Comparison of ENCODE assay signal across 21 cellular contexts in the genomic region with DNA sequence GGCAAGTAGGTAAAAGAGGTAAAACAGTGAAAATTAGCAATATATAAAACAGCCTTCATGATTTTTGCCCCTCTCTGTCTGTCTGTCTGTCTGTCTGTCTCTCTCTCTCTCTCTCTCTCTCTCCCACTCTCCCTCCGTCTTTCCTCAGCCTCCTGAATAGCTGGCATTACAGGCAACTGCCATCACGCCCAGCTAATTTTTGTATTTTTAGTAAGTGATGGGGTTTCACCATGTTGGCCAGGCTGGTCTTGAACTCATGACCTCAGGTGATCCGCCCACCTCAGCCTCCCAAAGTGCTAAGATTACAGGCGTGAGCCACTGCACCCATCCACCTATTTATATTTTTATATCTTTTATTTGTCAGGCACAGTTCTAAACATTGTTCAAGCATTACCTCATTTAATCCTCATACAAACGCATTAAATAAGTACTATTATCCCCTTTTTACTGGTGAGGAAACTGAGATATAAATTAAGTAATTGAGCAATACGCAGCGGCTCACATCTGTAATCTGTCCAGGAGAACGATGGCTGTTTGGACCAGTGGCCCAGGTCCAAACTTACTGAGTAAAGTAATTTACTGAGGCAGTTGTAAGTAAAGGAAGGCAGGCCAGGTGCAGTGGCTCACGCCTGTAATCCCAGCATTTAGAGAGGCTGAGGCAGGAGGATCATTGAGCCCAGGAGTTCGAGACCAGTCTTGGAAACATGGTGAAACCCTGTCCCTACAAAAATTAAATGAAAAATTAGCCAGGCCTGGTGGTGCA.
DNase-seq lines count a peak whose midpoint lies in the region; ATAC-seq and TF ChIP-seq lines count a peak whose summit lies in the region.
"Had no signal": no experiment of that assay in that cellular context is flagged by ENCODE, and none has a peak within 500 bp of the region (broad histone marks: within the 10 kb centered on the region; RNA-seq: fewer than 3 reads in every experiment).

No MANE protein-coding gene starts in this region.

- CTCF ChIA-PET in activated naive CD4-positive, alpha-beta T cell treated with anti-CD3 and anti-CD28 coated beads for 36 hours (lab: Charles Lee), result interaction anchor here (0.6 kb wide), 1 partner anchor 51 kb away, joined by 3 read pairs; no protein-coding TSS in a partner anchor
- CTCF ChIA-PET in activated naive CD4-positive, alpha-beta T cell treated with anti-CD3 and anti-CD28 coated beads, Interleukin-2, amount 10 ng/mL, durations not matched to agents 7 days and 5 days (lab: Charles Lee), result no interaction called here
- CTCF ChIA-PET in IMR-90 (lab: Yijun Ruan, JAX), result no interaction called here

- intact Hi-C loops in activated naive CD4-positive, alpha-beta T cell treated with anti-CD3 and anti-CD28 coated beads for 36 hours (cut with micrococcal nuclease), result no loop called here
- intact Hi-C loops in IMR-90 (cut with micrococcal nuclease), result no loop called here
- intact Hi-C loops in dendritic cell treated with granulocyte-macrophage colony-stimulating factor and Interleukin-4, amounts not matched to agents 40 ng/mL and 50 ng/mL, for 4 days (cut with micrococcal nuclease), result no loop called here
- intact Hi-C loops in posterior cingulate gyrus (cut with DNase I), result no loop called here

- H3K27ac ChIP-seq in IMR-90 (ENCODE audit: insufficient read depth, low read length) (no peak overlapping the region), trophoblast cell (ENCODE audit: low read depth, low read length) (no peak overlapping the region)
- H3K27ac ChIP-seq: foreskin keratinocyte, upper lobe of right lung had no signal

- H3K36me3 Mint-ChIP-seq in activated naive CD4-positive, alpha-beta T cell treated with anti-CD3 and anti-CD28 coated beads for 36 hours (ENCODE audit: low read depth), result peaks cover 4% of the 10 kb centered on the region
- H3K36me3 Mint-ChIP-seq in activated naive CD4-positive, alpha-beta T cell treated with anti-CD3 and anti-CD28 coated beads, Interleukin-2, amount 10 ng/mL, durations not matched to agents 7 days and 5 days, result peaks cover 1% of the 10 kb centered on the region
- H3K36me3 Mint-ChIP-seq in dendritic cell treated with granulocyte-macrophage colony-stimulating factor and Interleukin-4, amounts not matched to agents 40 ng/mL and 50 ng/mL, for 4 days (ENCODE audit: low read depth), result no peaks in the 10 kb centered on the region
- H3K36me3 Mint-ChIP-seq: immature natural killer cell had no signal

- TF ChIP-seq POLR2A in IMR-90 (IDR thresholded peaks at IDR 0.05; ENCODE audit: low read depth, low read length), result no peak

- no peak overlapping the region for H3K14ac ChIP-seq in IMR-90 (replicated peaks; ENCODE audit: low read depth, low read length)
- H3K14ac ChIP-seq in trophoblast cell (ENCODE audit: low read length), result no peak overlapping the region

- no peak for ATAC-seq in IMR-90 (ENCODE audit: low read depth)
- no peak for ATAC-seq in HG03457 (IDR thresholded peaks at IDR 0.05; ENCODE audit: unreplicated experiment)
- ATAC-seq: foreskin keratinocyte, GM23338, upper lobe of right lung had no signal

- H2AFZ ChIP-seq in IMR-90 (replicated peaks; ENCODE audit: low read length, poor library complexity) (no peak overlapping the region), trophoblast cell (ENCODE audit: insufficient read depth, low read length, poor library complexity) (no peak overlapping the region)
- H2AFZ ChIP-seq: GM23338, hepatocyte had no signal

- in situ Hi-C loops in IMR-90 (cut with MboI; ENCODE audit: low sequenced_read_pairs) (no loop called here), G401 (cut with HindIII; ENCODE audit: low sequenced_read_pairs) (no loop called here)

- H3K4me3 ChIP-seq in IMR-90 (ENCODE audit: insufficient read depth, low read depth, low read length) (no peak overlapping the region), trophoblast cell (ENCODE audit: low read depth, low read length) (no peak overlapping the region)
- H3K4me3 ChIP-seq: GM23338, hepatocyte, upper lobe of right lung had no signal

- H2AK9ac ChIP-seq in IMR-90 (replicated peaks; ENCODE audit: low read depth, low read length, poor library complexity), result no peak overlapping the region

- peaks cover 3% of the 10 kb centered on the region for H3K79me2 ChIP-seq in trophoblast cell (ENCODE audit: control insufficient read depth, insufficient read depth, low read length, poor library complexity)

- WGBS in IMR-90 (ENCODE audit: extremely low coverage in 2 of 2, insufficient read length in 1 of 2), 2 experiments, result 90% methylated on average over 2 of the region's 10 CpGs; no CpG with 5 or more reads in 1 of the 2 experiments
- no CpG with 5 or more reads among the region's 10 CpGs for WGBS in trophoblast cell (ENCODE audit: extremely low coverage, insufficient coverage, insufficient read length)

- H2BK120ac ChIP-seq in IMR-90 (ENCODE audit: low read depth, low read length) (no peak overlapping the region), trophoblast cell (ENCODE audit: insufficient read depth, low read length, poor library complexity) (no peak overlapping the region)

- H3K4ac ChIP-seq in IMR-90 (ENCODE audit: low read depth, low read length) (no peak overlapping the region), trophoblast cell (ENCODE audit: low read depth, low read length) (peak overlapping the region; percentile 33)

- no peak overlapping the region for H3K56ac ChIP-seq in IMR-90 (ENCODE audit: extremely low read depth, insufficient read depth, low read length)

- H3K27me3 ChIP-seq in IMR-90 (ENCODE audit: control insufficient read depth, insufficient read depth, low read length) (no peaks in the 10 kb centered on the region), trophoblast cell (ENCODE audit: insufficient read depth, low read length) (no peaks in the 10 kb centered on the region)
- H3K27me3 ChIP-seq: foreskin keratinocyte, hepatocyte, upper lobe of right lung had no signal

- H3K23ac ChIP-seq in IMR-90 (ENCODE audit: low read depth, low read length), result peak overlapping the region; percentile 20; the same call in 1 of the 2 replicates
- H3K23ac ChIP-seq in trophoblast cell (ENCODE audit: low read length), result no peak overlapping the region

- TF ChIP-seq CTCF in IMR-90 (conservative IDR thresholded peaks at IDR 0.05; ENCODE audit: low read depth, low read length), result no peak

- no peak for TF ChIP-seq RAD21 in IMR-90 (IDR thresholded peaks at IDR 0.05; ENCODE audit: low read length)

- DNase-seq in activated naive CD4-positive, alpha-beta T cell treated with anti-CD3 and anti-CD28 coated beads for 36 hours, result no peak
- no peak for DNase-seq in activated naive CD4-positive, alpha-beta T cell treated with anti-CD3 and anti-CD28 coated beads, Interleukin-2, amount 10 ng/mL, durations not matched to agents 7 days and 5 days
- DNase-seq in IMR-90 (no peak), trophoblast cell (no peak), G401 (ENCODE audit: low spot score) (no peak), posterior cingulate gyrus (no peak)
- DNase-seq: activated effector memory CD4-positive, alpha-beta T cell treated with anti-CD3 and anti-CD28 coated beads, Interleukin-2, amount 50 U/mL, for 16 hours; amygdala; COR-L47; DMS79; erythroblast; foreskin keratinocyte; immature natural killer cell; NCI-H1417 treated with DMSO at 0.1 percent for 48 hours; NK-92 treated with Interleukin-12 subunit alpha and Interleukin-12 subunit beta, amount 100 ng/mL, for 24 hours; upper lobe of right lung had no signal

- H2BK5ac ChIP-seq in IMR-90 (ENCODE audit: low read depth, low read length, poor library complexity, severe bottlenecking) (no peak overlapping the region), trophoblast cell (ENCODE audit: low read depth, low read length, poor library complexity) (no peak overlapping the region)

- H2BK20ac ChIP-seq in IMR-90 (ENCODE audit: low read depth, low read length), result no peak overlapping the region

- no peak overlapping the region for H2BK15ac ChIP-seq in IMR-90 (ENCODE audit: low read depth, low read length)

- peaks cover 7% of the 10 kb centered on the region for H3K4me1 ChIP-seq in IMR-90 (ENCODE audit: control insufficient read depth, insufficient read depth, low read length)
- H3K4me1 ChIP-seq in trophoblast cell (ENCODE audit: control insufficient read depth in 1 of 2, insufficient read depth in 2 of 2, low read length in 2 of 2), result no peaks in the 10 kb centered on the region
- H3K4me1 ChIP-seq: foreskin keratinocyte had no signal

- no peak overlapping the region for H4K5ac ChIP-seq in IMR-90 (ENCODE audit: low read depth, low read length)

- H3K4me2 ChIP-seq in IMR-90 (ENCODE audit: low read depth, low read length), result no peak overlapping the region
- no peak overlapping the region for H3K4me2 ChIP-seq in trophoblast cell (ENCODE audit: low read length)
- H3K4me2 ChIP-seq: GM23338, hepatocyte had no signal

- H4K12ac ChIP-seq in trophoblast cell (ENCODE audit: low read depth, low read length), result no peak overlapping the region

- no peaks in the 10 kb centered on the region for H3K9me3 Mint-ChIP-seq in activated naive CD4-positive, alpha-beta T cell treated with anti-CD3 and anti-CD28 coated beads for 36 hours
- no peaks in the 10 kb centered on the region for H3K9me3 Mint-ChIP-seq in activated naive CD4-positive, alpha-beta T cell treated with anti-CD3 and anti-CD28 coated beads, Interleukin-2, amount 10 ng/mL, durations not matched to agents 7 days and 5 days
- no peaks in the 10 kb centered on the region for H3K9me3 Mint-ChIP-seq in dendritic cell treated with granulocyte-macrophage colony-stimulating factor and Interleukin-4, amounts not matched to agents 40 ng/mL and 50 ng/mL, for 4 days
- H3K9me3 Mint-ChIP-seq: GM23338; immature natural killer cell; T-helper 1 cell treated with Interleukin-12 subunit alpha and Interleukin-12 subunit beta and Interleukin-4 antibody, amounts not matched to agents 30 μg/mL and 1 μg/mL, for 36 hours had no signal

- peak overlapping the region; percentile 30 for H3K27ac Mint-ChIP-seq in activated naive CD4-positive, alpha-beta T cell treated with anti-CD3 and anti-CD28 coated beads for 36 hours
- no peak overlapping the region for H3K27ac Mint-ChIP-seq in activated naive CD4-positive, alpha-beta T cell treated with anti-CD3 and anti-CD28 coated beads, Interleukin-2, amount 10 ng/mL, durations not matched to agents 7 days and 5 days
- H3K27ac Mint-ChIP-seq in dendritic cell treated with granulocyte-macrophage colony-stimulating factor and Interleukin-4, amounts not matched to agents 40 ng/mL and 50 ng/mL, for 4 days, result peak overlapping the region; percentile 40
- H3K27ac Mint-ChIP-seq: GM23338; T-helper 1 cell treated with Interleukin-12 subunit alpha and Interleukin-12 subunit beta and Interleukin-4 antibody, amounts not matched to agents 30 μg/mL and 1 μg/mL, for 36 hours had no signal

- no peak overlapping the region for H2BK12ac ChIP-seq in trophoblast cell (ENCODE audit: low read length)

- H2AK5ac ChIP-seq in IMR-90 (ENCODE audit: low read depth, low read length) (no peak overlapping the region), trophoblast cell (ENCODE audit: low read length) (no peak overlapping the region)

- H3K4me3 Mint-ChIP-seq in activated naive CD4-positive, alpha-beta T cell treated with anti-CD3 and anti-CD28 coated beads for 36 hours, result no peak overlapping the region
- no peak overlapping the region for H3K4me3 Mint-ChIP-seq in activated naive CD4-positive, alpha-beta T cell treated with anti-CD3 and anti-CD28 coated beads, Interleukin-2, amount 10 ng/mL, durations not matched to agents 7 days and 5 days
- no peak overlapping the region for H3K4me3 Mint-ChIP-seq in dendritic cell treated with granulocyte-macrophage colony-stimulating factor and Interleukin-4, amounts not matched to agents 40 ng/mL and 50 ng/mL, for 4 days
- H3K4me3 Mint-ChIP-seq: GM23338; T-helper 1 cell treated with Interleukin-12 subunit alpha and Interleukin-12 subunit beta and Interleukin-4 antibody, amounts not matched to agents 30 μg/mL and 1 μg/mL, for 36 hours had no signal

- H3K79me1 ChIP-seq in IMR-90 (ENCODE audit: low read depth in 1 of 2, low read length in 2 of 2) (peaks cover 15 to 78% of the 10 kb centered on the region in 2 experiments), trophoblast cell (ENCODE audit: low read length) (no peaks in the 10 kb centered on the region)

- POLR2A ChIA-PET in IMR-90 (lab: Charles Lee; ENCODE audit: unreplicated experiment), result no interaction called here

- H3K9me1 ChIP-seq in IMR-90 (ENCODE audit: insufficient read depth, low read length), result peaks cover 26% of the 10 kb centered on the region

- H3K9me3 ChIP-seq in IMR-90 (ENCODE audit: control insufficient read depth, insufficient read depth, low read length) (no peaks in the 10 kb centered on the region), trophoblast cell (ENCODE audit: insufficient read depth, low read depth, low read length) (no peaks in the 10 kb centered on the region)
- H3K9me3 ChIP-seq: upper lobe of right lung had no signal

- H3K36me3 ChIP-seq in IMR-90 (ENCODE audit: control insufficient read depth, insufficient read depth, low read length) (no peaks in the 10 kb centered on the region), trophoblast cell (ENCODE audit: control insufficient read depth in 1 of 2, insufficient read depth in 2 of 2, low read length in 2 of 2) (no peaks in the 10 kb centered on the region)
- H3K36me3 ChIP-seq: upper lobe of right lung had no signal

- H3K9ac ChIP-seq in IMR-90 (ENCODE audit: low read depth, low read length) (no peak overlapping the region), trophoblast cell (ENCODE audit: low read length) (no peak overlapping the region)

- BruUV-seq in IMR-90 (replicated peaks; lab: Mats Ljungman, UMichigan), result no TSS peak

- dilution Hi-C loops in IMR-90 (cut with HindIII; ENCODE audit: low sequenced_read_pairs, unreplicated experiment), result no loop called here

- peaks cover 52% of the 10 kb centered on the region for H3K4me1 Mint-ChIP-seq in activated naive CD4-positive, alpha-beta T cell treated with anti-CD3 and anti-CD28 coated beads for 36 hours (ENCODE audit: low read depth)
- H3K4me1 Mint-ChIP-seq in activated naive CD4-positive, alpha-beta T cell treated with anti-CD3 and anti-CD28 coated beads, Interleukin-2, amount 10 ng/mL, durations not matched to agents 7 days and 5 days, result peaks cover 6% of the 10 kb centered on the region
- H3K4me1 Mint-ChIP-seq in dendritic cell treated with granulocyte-macrophage colony-stimulating factor and Interleukin-4, amounts not matched to agents 40 ng/mL and 50 ng/mL, for 4 days (ENCODE audit: low read depth), result peaks cover 32% of the 10 kb centered on the region

- H3K27me3 Mint-ChIP-seq in activated naive CD4-positive, alpha-beta T cell treated with anti-CD3 and anti-CD28 coated beads for 36 hours (ENCODE audit: low read depth), result no peaks in the 10 kb centered on the region
- H3K27me3 Mint-ChIP-seq in activated naive CD4-positive, alpha-beta T cell treated with anti-CD3 and anti-CD28 coated beads, Interleukin-2, amount 10 ng/mL, durations not matched to agents 7 days and 5 days, result no peaks in the 10 kb centered on the region
- no peaks in the 10 kb centered on the region for H3K27me3 Mint-ChIP-seq in dendritic cell treated with granulocyte-macrophage colony-stimulating factor and Interleukin-4, amounts not matched to agents 40 ng/mL and 50 ng/mL, for 4 days

- H4K20me1 ChIP-seq in IMR-90 (ENCODE audit: insufficient read depth, low read length), result peaks cover 75% of the 10 kb centered on the region

- H4K91ac ChIP-seq in IMR-90 (ENCODE audit: insufficient read depth, low read depth, low read length) (no peak overlapping the region), trophoblast cell (ENCODE audit: low read depth, low read length) (no peak overlapping the region)

- H4K8ac ChIP-seq in IMR-90 (ENCODE audit: low read depth in 2 of 2, low read length in 2 of 2) (no peak overlapping the region), trophoblast cell (ENCODE audit: low read depth, low read length) (no peak overlapping the region)

- H3K18ac ChIP-seq in IMR-90 (ENCODE audit: low read depth, low read length) (no peak overlapping the region), trophoblast cell (ENCODE audit: low read length) (no peak overlapping the region)
